35 cellular contexts compared by ENCODE assay signal in the genomic region with DNA sequence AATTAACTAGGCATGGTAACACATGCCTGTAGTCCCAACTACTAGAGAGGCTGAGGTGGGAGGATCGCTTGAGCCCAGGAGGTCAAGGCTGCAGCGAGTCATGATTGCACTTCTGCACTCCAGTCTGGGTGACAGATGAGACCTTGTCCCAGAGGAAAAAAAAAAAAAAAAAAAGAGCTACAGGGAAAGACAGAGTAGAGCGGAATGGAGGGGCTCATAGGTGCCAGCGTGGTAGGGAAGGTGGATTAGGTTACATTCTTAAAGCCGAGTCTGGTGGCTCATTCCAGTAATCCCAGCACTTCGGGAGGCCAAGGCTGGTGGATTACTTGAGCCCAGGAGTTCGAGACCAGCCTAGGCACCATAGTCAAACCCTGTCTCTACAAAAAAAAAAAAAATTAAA. TPM values are rescaled to one million over a fixed set of nuclear protein-coding genes. Genes with fewer than 3 reads are reported as not detected.
"Had no signal": no experiment of that assay in that cellular context is flagged by ENCODE, and none has a peak within 500 bp of the region (broad histone marks: within the 10 kb centered on the region; RNA-seq: fewer than 3 reads in every experiment).

No MANE protein-coding gene starts in this region.

- FAIRE-seq: endometrium, endothelial cell of umbilical vein had no signal

- H3K36me3 Mint-ChIP-seq: activated naive CD8-positive, alpha-beta T cell had no signal

- H3K27me3 Mint-ChIP-seq: activated CD8-positive, alpha-beta T cell treated with anti-CD3 and anti-CD28 coated beads for 36 hours; activated naive CD8-positive, alpha-beta T cell had no signal

- H3K4me1 Mint-ChIP-seq: activated T-helper 17 cell treated with anti-CD3 and anti-CD28 coated beads, Interleukin-2, amount 50 U/mL, for 72 hours had no signal

- H3K4me3 ChIP-seq: body of pancreas, colonic mucosa, esophagus squamous epithelium, gastroesophageal sphincter, heart right ventricle had no signal

- H3K9me3 Mint-ChIP-seq: activated B cell treated with CpG ODN at 0.5 μM for 24 hours; activated CD8-positive, alpha-beta T cell treated with anti-CD3 and anti-CD28 coated beads for 36 hours; activated T-cell treated with anti-CD3 and anti-CD28 coated beads, Interleukin-2, amount 50 U/mL, for 4 hours; activated T-helper 17 cell treated with anti-CD3 and anti-CD28 coated beads, Interleukin-2, amount 50 U/mL, for 72 hours; T-helper 2 cell treated with Interferon-gamma antibody and Interleukin-4, amounts not matched to agents 5 μg/mL and 100 μg/mL, for 36 hours had no signal

- H3K4me3 Mint-ChIP-seq: activated B cell treated with CpG ODN at 0.5 μM for 24 hours; activated CD8-positive, alpha-beta T cell treated with anti-CD3 and anti-CD28 coated beads for 36 hours; activated naive CD8-positive, alpha-beta T cell; activated T-cell treated with anti-CD3 and anti-CD28 coated beads, Interleukin-2, amount 50 U/mL, for 4 hours; activated T-helper 17 cell treated with anti-CD3 and anti-CD28 coated beads, Interleukin-2, amount 50 U/mL, for 72 hours; T-helper 17 cell; T-helper 2 cell treated with Interferon-gamma antibody and Interleukin-4, amounts not matched to agents 5 μg/mL and 100 μg/mL, for 36 hours had no signal

- H3K27ac ChIP-seq: body of pancreas, colonic mucosa, epithelial cell of prostate, esophagus squamous epithelium, gastroesophageal sphincter, heart right ventricle, WERI-Rb-1 had no signal

- DNase-seq: activated B cell treated with CpG ODN at 0.5 μM for 24 hours; activated CD4-positive, alpha-beta T cell treated with anti-CD3 and anti-CD28 coated beads for 48 hours; activated CD4-positive, alpha-beta T cell treated with anti-CD3 and anti-CD28 coated beads, Interleukin-2, amount 50 U/mL, for 1 hour; activated CD4-positive, alpha-beta T cell treated with anti-CD3 and anti-CD28 coated beads, Interleukin-2, amount 50 U/mL, for 48 hours; activated CD8-positive, alpha-beta memory T cell treated with anti-CD3 and anti-CD28 coated beads for 24 hours; activated CD8-positive, alpha-beta T cell treated with anti-CD3 and anti-CD28 coated beads for 36 hours; activated effector memory CD4-positive, alpha-beta T cell treated with Interleukin-2 at 50 U/mL for 16 hours; activated gamma-delta T cell treated with Interleukin-2 at 50 U/mL for 16 hours; activated naive CD4-positive, alpha-beta T cell treated with anti-CD3 and anti-CD28 coated beads, Interleukin-2, amount 50 U/mL, for 16 hours; activated naive CD4-positive, alpha-beta T cell treated with Interleukin-2 at 50 U/mL for 16 hours; activated T-cell treated with anti-CD3 and anti-CD28 coated beads, Interleukin-2, amount 50 U/mL, for 4 hours; amniotic stem cell; anterior cingulate cortex; body of pancreas; caudate nucleus; colonic mucosa; effector CD8-positive, alpha-beta T cell; esophagus squamous epithelium; foreskin melanocyte; heart right ventricle; T-helper 17 cell; T1000; WERI-Rb-1 had no signal

- H3K4me1 ChIP-seq: body of pancreas, colonic mucosa, gastroesophageal sphincter, heart right ventricle had no signal

- H3K27me3 ChIP-seq: body of pancreas, colonic mucosa had no signal

- H3K9me3 ChIP-seq: body of pancreas, colonic mucosa, esophagus squamous epithelium, gastroesophageal sphincter, heart right ventricle had no signal

- H3K36me3 ChIP-seq: colonic mucosa, esophagus squamous epithelium, gastroesophageal sphincter, heart right ventricle, WERI-Rb-1 had no signal

- ATAC-seq: activated CD4-positive, CD25-positive, alpha-beta regulatory T cell treated with anti-CD3 and anti-CD28 coated beads, Interleukin-2, amount 50 U/mL, for 24 hours; activated CD8-positive, alpha-beta T cell treated with anti-CD3 and anti-CD28 coated beads for 36 hours; activated T-cell treated with anti-CD3 and anti-CD28 coated beads, Interleukin-2, amount 50 U/mL, for 4 hours; activated T-helper 17 cell treated with anti-CD3 and anti-CD28 coated beads, Interleukin-2, amount 50 U/mL, for 72 hours; body of pancreas; gastroesophageal sphincter; heart right ventricle; T-helper 17 cell had no signal

- H3K27ac Mint-ChIP-seq: activated B cell treated with CpG ODN at 0.5 μM for 24 hours; activated CD8-positive, alpha-beta T cell treated with anti-CD3 and anti-CD28 coated beads for 36 hours; activated naive CD8-positive, alpha-beta T cell; activated T-helper 17 cell treated with anti-CD3 and anti-CD28 coated beads, Interleukin-2, amount 50 U/mL, for 72 hours; T-helper 17 cell; T-helper 2 cell treated with Interferon-gamma antibody and Interleukin-4, amounts not matched to agents 5 μg/mL and 100 μg/mL, for 36 hours had no signal

RNA-seq across cellular contexts. Expression of a gene that starts 20.9 kb away (rescaled TPM):
- total RNA-seq: activated B cell treated with CpG ODN at 0.5 μM for 24 hours; activated CD8-positive, alpha-beta T cell treated with anti-CD3 and anti-CD28 coated beads for 36 hours; activated T-cell treated with anti-CD3 and anti-CD28 coated beads, Interleukin-2, amount 50 U/mL, for 4 hours; activated T-helper 17 cell treated with anti-CD3 and anti-CD28 coated beads, Interleukin-2, amount 50 U/mL, for 72 hours; body of pancreas; colonic mucosa; dermis microvascular lymphatic vessel endothelial cell; endothelial cell of umbilical vein; esophagus squamous epithelium; fibroblast of lung; fibroblast of villous mesenchyme; gastroesophageal sphincter; glomerular endothelial cell; heart right ventricle had no signal

RNA-seq across cellular contexts. Expression of a gene that starts 43.0 kb away (rescaled TPM):
- total RNA-seq: body of pancreas, colonic mucosa, dermis microvascular lymphatic vessel endothelial cell, endothelial cell of umbilical vein, esophagus squamous epithelium, fibroblast of lung, fibroblast of villous mesenchyme, glomerular endothelial cell had no signal
